ENCODE assay signal across 10 cellular contexts in the genomic region with DNA sequence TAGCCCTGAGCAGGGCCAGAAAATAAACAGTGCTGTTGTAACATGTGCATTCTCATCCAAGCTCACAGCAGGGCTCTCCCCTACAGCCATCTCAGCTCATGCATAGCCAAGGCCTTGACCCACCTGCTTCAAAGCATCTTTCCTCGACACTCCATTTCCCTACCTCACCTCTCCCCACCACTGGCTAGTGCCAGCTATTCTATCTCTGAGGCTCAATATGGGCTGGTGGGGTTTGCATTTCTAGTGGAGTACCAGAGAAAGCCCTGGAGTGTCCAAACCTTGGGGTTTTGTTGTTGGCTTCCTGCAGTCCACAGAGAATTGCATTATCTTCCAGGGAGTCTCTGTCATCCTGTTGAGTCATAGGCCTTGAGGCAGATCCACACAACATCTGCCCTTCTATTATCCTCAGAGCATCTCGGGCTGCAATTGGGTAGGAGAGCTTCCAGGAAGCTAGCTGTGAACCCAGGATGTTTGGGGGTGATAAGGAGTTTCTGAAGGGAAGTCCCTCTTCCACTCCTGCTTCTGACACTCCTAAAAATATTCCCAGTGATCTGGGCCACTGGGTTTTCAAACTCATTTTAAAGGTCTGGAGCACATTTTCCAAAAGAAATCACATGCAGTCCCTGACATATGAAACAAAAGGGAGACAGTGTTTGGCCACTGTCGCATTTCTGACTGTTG. TPM values are rescaled to one million over a fixed set of nuclear protein-coding genes. Genes with fewer than 3 reads are reported as not detected.
DNase-seq lines count a peak whose midpoint lies in the region; ATAC-seq and TF ChIP-seq lines count a peak whose summit lies in the region.
"Had no signal": no experiment of that assay in that cellular context is flagged by ENCODE, and none has a peak within 500 bp of the region (broad histone marks: within the 10 kb centered on the region; RNA-seq: fewer than 3 reads in every experiment).

No MANE protein-coding gene starts in this region.

- TF ChIP-seq CTCF in brain (conservative IDR thresholded peaks at IDR 0.05): no peak
- no peak for TF ChIP-seq CTCF in left lung (IDR thresholded peaks at IDR 0.05)

- DNase-seq in LHCN-M2 (ENCODE audit: low read depth) (peak; percentile 80), left lung (no peak), Ammon's horn (ENCODE audit: low spot score) (no peak)
- no peak for DNase-seq in effector CD8-positive, alpha-beta T cell (lab: John Stamatoyannopoulos, UW)
- DNase-seq in activated CD8-positive, alpha-beta memory T cell treated with anti-CD3 and anti-CD28 coated beads, Interleukin-2, amount 50 U/mL, for 48 hours: no peak
- DNase-seq: activated naive CD4-positive, alpha-beta T cell treated with anti-CD3 and anti-CD28 coated beads for 36 hours; H9 had no signal

- H3K36me3 ChIP-seq in ACC112 (ENCODE audit: insufficient read depth, low read length) (no peaks in the 10 kb centered on the region), left lung (no peaks in the 10 kb centered on the region)

- peaks cover 5% of the 10 kb centered on the region for H3K27me3 Mint-ChIP-seq in brain

- peak overlapping the region; percentile 81 for H3K27ac ChIP-seq in ACC112 (ENCODE audit: low read depth, low read length)
- H3K27ac ChIP-seq in left lung: peak overlapping the region in 1 of 2 donors; percentile 68

- no peak overlapping the region for H3K4me3 ChIP-seq in ACC112 (ENCODE audit: low read depth, low read length)
- no peak overlapping the region for H3K4me3 ChIP-seq in left lung

- H3K4me1 ChIP-seq in ACC112 (ENCODE audit: control insufficient read depth, insufficient read depth, low read length, unreplicated experiment) (peaks cover 29% of the 10 kb centered on the region), left lung (no peaks in the 10 kb centered on the region)

- no peaks in the 10 kb centered on the region for H3K36me3 Mint-ChIP-seq in brain

- no peaks in the 10 kb centered on the region for H3K9me3 ChIP-seq in left lung

- H3K27me3 ChIP-seq in ACC112 (ENCODE audit: insufficient read depth, low read length): no peaks in the 10 kb centered on the region
- peaks cover 0 to 1% of the 10 kb centered on the region in 2 donors for H3K27me3 ChIP-seq in left lung

- H2AFZ ChIP-seq in ACC112 (ENCODE audit: low read length, unreplicated experiment): peak overlapping the region; percentile 41

- H3K79me2 ChIP-seq in ACC112 (ENCODE audit: control insufficient read depth, insufficient read depth, low read length, unreplicated experiment): no peaks in the 10 kb centered on the region

- ATAC-seq in left lung (peak; percentile 42), HG02981 (IDR thresholded peaks at IDR 0.05; ENCODE audit: unreplicated experiment) (no peak)

- H3K27ac Mint-ChIP-seq in brain: peak overlapping the region in 3 of 5 experiments; percentile 46 to 83 (median 53)
- H3K27ac Mint-ChIP-seq: activated naive CD4-positive, alpha-beta T cell treated with anti-CD3 and anti-CD28 coated beads for 36 hours; H9 had no signal

- intact Hi-C loops in left lung (cut with DNase I): no loop called here

- H3K4me3 Mint-ChIP-seq in brain: no peak overlapping the region
- H3K4me3 Mint-ChIP-seq: activated naive CD4-positive, alpha-beta T cell treated with anti-CD3 and anti-CD28 coated beads for 36 hours had no signal

- peaks cover 43% of the 10 kb centered on the region for H3K4me1 Mint-ChIP-seq in brain

- peaks cover 0 to 2% (median 0%) of the 10 kb centered on the region in 5 experiments for H3K9me3 Mint-ChIP-seq in brain
- H3K9me3 Mint-ChIP-seq: activated naive CD4-positive, alpha-beta T cell treated with anti-CD3 and anti-CD28 coated beads for 36 hours; H9 had no signal

RNA-seq across cellular contexts. Expression of a gene that starts 36.1 kb away (rescaled TPM):
- total RNA-seq in LHCN-M2 (2014; rRNA removed): 30.2 and 39.8 TPM in 2 replicates
- polyA plus RNA-seq in LHCN-M2 (2012): 16.7 TPM
- polyA plus RNA-seq in brain (ENCODE audit: insufficient read depth, low read depth, low replicate concordance): 65.6 TPM
- total RNA-seq in left lung: 10 to 100 TPM; 42.7 to 52.0 TPM
